ENCODE assay signal across 7 cellular contexts in genomic region chr21:33924079-33924765, GRCh38. TPM values are rescaled to one million over a fixed set of nuclear protein-coding genes. Genes with fewer than 3 reads are reported as not detected.
DNase-seq lines count a peak whose midpoint lies in the region; ATAC-seq and TF ChIP-seq lines count a peak whose summit lies in the region.

No MANE protein-coding gene starts in this region.

- in situ Hi-C loops in GM13977 (cut with MboI; ENCODE audit: low pct_unique_long_range_greater_than_20kb, low sequenced_read_pairs, unreplicated experiment): loop anchor here (25.0 kb wide), 1 partner anchor 688 kb away; the partner anchor contains the start of gene RCAN1

- peak overlapping the region; percentile 33 for H3K4me3 Mint-ChIP-seq in activated B cell treated with CpG ODN at 0.5 μM for 24 hours

- no peaks in the 10 kb centered on the region for H3K9me3 Mint-ChIP-seq in activated B cell treated with CpG ODN at 0.5 μM for 24 hours

- intact Hi-C loops in activated B cell treated with CpG ODN at 0.5 μM for 24 hours (cut with micrococcal nuclease): loop anchor here (1.0 to 2.0 kb wide), 8 partner anchors 51 to 707 kb away; no protein-coding TSS in a partner anchor

- ATAC-seq in HG03103 (IDR thresholded peaks at IDR 0.05; ENCODE audit: low read depth, unreplicated experiment) (peak; percentile 74), activated B cell treated with CpG ODN at 0.5 μM for 24 hours (ENCODE audit: low read depth) (peak; percentile 99)

- peak; percentile 91 for TF ChIP-seq CTCF in GM13977 (IDR thresholded peaks at IDR 0.05; ENCODE audit: extremely low read depth, insufficient read depth, missing control alignments)
- peak; percentile 88 for TF ChIP-seq CTCF in activated B cell treated with CpG ODN at 0.5 μM for 24 hours (IDR thresholded peaks at IDR 0.05)

- CTCF ChIA-PET in activated B cell treated with CpG ODN at 0.5 μM for 24 hours (lab: Charles Lee): interaction anchor here (0.7 to 8.1 kb wide), 50 partner anchors 9 to 707 kb away, joined by 3 to 431 read pairs (median 6); partner anchors contain the start of genes ATP5PO, KCNE2, MRPS6 and SLC5A3

- peak overlapping the region; percentile 93 for H3K27ac ChIP-seq in caudate nucleus (ENCODE audit: low read depth, low read length)
- peak overlapping the region; percentile 89 for H3K27ac ChIP-seq in layer of hippocampus (ENCODE audit: low read depth, low read length)

- H3K36me3 Mint-ChIP-seq in activated B cell treated with CpG ODN at 0.5 μM for 24 hours (ENCODE audit: low read depth): no peaks in the 10 kb centered on the region

- H3K27me3 Mint-ChIP-seq in activated B cell treated with CpG ODN at 0.5 μM for 24 hours: no peaks in the 10 kb centered on the region

- DNase-seq in GM13977 (ENCODE audit: low spot score): peak; percentile 75
- peak; percentile 89 for DNase-seq in NCI-H2227 (lab: John Stamatoyannopoulos, UW; ENCODE audit: unreplicated experiment)
- peak; percentile 75 for DNase-seq in activated B cell treated with CpG ODN at 0.5 μM for 24 hours
- DNase-seq in caudate nucleus (lab: John Stamatoyannopoulos, UW): peak in 60 of 61 donors; percentile 38 to 96 (median 80)
- peak; percentile 80 for DNase-seq in stimulated activated CD4-positive, alpha-beta T cell treated with anti-CD3 and anti-CD28 coated beads, Interleukin-2, amount 100 ng/mL, for 4 hours (ENCODE audit: low read depth)

- POLR2A ChIA-PET in activated B cell treated with CpG ODN at 0.5 μM for 24 hours (lab: Charles Lee): interaction anchor here (0.7 to 2.2 kb wide), 6 partner anchors 26 to 424 kb away, joined by 3 to 17 read pairs (median 4); no protein-coding TSS in a partner anchor

- peaks cover 6% of the 10 kb centered on the region for H3K4me1 Mint-ChIP-seq in activated B cell treated with CpG ODN at 0.5 μM for 24 hours

- H3K27me3 ChIP-seq in layer of hippocampus (ENCODE audit: control insufficient read depth, insufficient read depth, low read length): no peaks in the 10 kb centered on the region

- no peak overlapping the region for H3K27ac Mint-ChIP-seq in activated B cell treated with CpG ODN at 0.5 μM for 24 hours

RNA-seq across cellular contexts. Expression of gene ATP5PO, which starts 8.6 kb away (rescaled TPM):
- 169 and 193 TPM in 2 replicates for total RNA-seq in activated B cell treated with CpG ODN at 0.5 μM for 24 hours

Comparison
In these comparisons a context has a peak if more than half of its experiments do, and no peak if none do; other contexts are left out.
1. Peak in every context shown above with its lines: DNase-seq, ATAC-seq and H3K27ac ChIP-seq.